Comparison of ENCODE assay signal across 28 cellular contexts in the genomic region with DNA sequence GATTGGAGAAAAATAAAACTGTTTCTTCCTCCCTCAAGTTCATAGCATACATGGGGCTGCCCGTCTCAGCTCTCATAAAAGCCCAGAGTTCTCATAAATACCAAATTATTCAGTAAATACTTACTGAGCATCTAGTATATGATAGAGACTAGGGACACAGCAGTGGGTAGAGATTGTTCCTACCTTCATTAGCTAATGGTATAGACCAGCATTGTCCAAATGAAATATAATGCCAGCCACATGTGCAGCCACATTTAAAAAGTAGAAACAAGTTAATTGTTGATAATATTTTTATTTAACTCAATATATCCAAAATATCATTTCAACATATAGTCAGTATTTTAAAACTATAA. TPM values are rescaled to one million over a fixed set of nuclear protein-coding genes. Genes with fewer than 3 reads are reported as not detected.
DNase-seq lines count a peak whose midpoint lies in the region; ATAC-seq and TF ChIP-seq lines count a peak whose summit lies in the region.
"Had no signal": no experiment of that assay in that cellular context is flagged by ENCODE, and none has a peak within 500 bp of the region (broad histone marks: within the 10 kb centered on the region; RNA-seq: fewer than 3 reads in every experiment).

No MANE protein-coding gene starts in this region.

- no peaks in the 10 kb centered on the region for H3K27me3 ChIP-seq in endocrine pancreas (ENCODE audit: control insufficient read depth, insufficient read depth, low read length)
- H3K27me3 ChIP-seq: cardiac muscle cell, thyroid gland had no signal

- H3K9me3 ChIP-seq in endocrine pancreas (ENCODE audit: control insufficient read depth, low read length), result no peaks in the 10 kb centered on the region
- H3K9me3 ChIP-seq: left ventricle myocardium inferior, thyroid gland had no signal

- H3K27me3 Mint-ChIP-seq in IgD-negative memory B cell (peaks cover 35% of the 10 kb centered on the region), nephron progenitor cell (ENCODE audit: low read depth, poor library complexity) (peaks cover 11% of the 10 kb centered on the region), type B pancreatic cell (peaks cover 58% of the 10 kb centered on the region)
- peaks cover 30% of the 10 kb centered on the region for H3K27me3 Mint-ChIP-seq in activated CD4-positive, alpha-beta T cell treated with anti-CD3 and anti-CD28 coated beads for 36 hours

- H3K27ac Mint-ChIP-seq in IgD-negative memory B cell, result no peak overlapping the region
- H3K27ac Mint-ChIP-seq in nephron progenitor cell, result no peak overlapping the region
- no peak overlapping the region for H3K27ac Mint-ChIP-seq in type B pancreatic cell
- no peak overlapping the region for H3K27ac Mint-ChIP-seq in activated CD4-positive, alpha-beta T cell treated with anti-CD3 and anti-CD28 coated beads for 36 hours
- H3K27ac Mint-ChIP-seq: activated naive CD8-positive, alpha-beta T cell treated with anti-CD3 and anti-CD28 coated beads for 36 hours had no signal

- peak overlapping the region in 3 of 4 donors; percentile 10 to 86 (median 76) for H3K4me3 Mint-ChIP-seq in IgD-negative memory B cell
- peak overlapping the region; percentile 93 for H3K4me3 Mint-ChIP-seq in nephron progenitor cell
- peak overlapping the region; percentile 88 for H3K4me3 Mint-ChIP-seq in type B pancreatic cell
- H3K4me3 Mint-ChIP-seq in activated CD4-positive, alpha-beta T cell treated with anti-CD3 and anti-CD28 coated beads for 36 hours, result no peak overlapping the region

- peaks cover 15 to 20% (median 16%) of the 10 kb centered on the region in 3 donors for H3K4me1 Mint-ChIP-seq in IgD-negative memory B cell
- peaks cover 56% of the 10 kb centered on the region for H3K4me1 Mint-ChIP-seq in nephron progenitor cell
- peaks cover 17% of the 10 kb centered on the region for H3K4me1 Mint-ChIP-seq in type B pancreatic cell (ENCODE audit: unreplicated experiment)
- H3K4me1 Mint-ChIP-seq in activated CD4-positive, alpha-beta T cell treated with anti-CD3 and anti-CD28 coated beads for 36 hours, result peaks cover 7% of the 10 kb centered on the region

- peaks cover 1% of the 10 kb centered on the region for H3K36me3 Mint-ChIP-seq in IgD-negative memory B cell
- H3K36me3 Mint-ChIP-seq in nephron progenitor cell (ENCODE audit: low read depth), result peaks cover 11% of the 10 kb centered on the region
- no peaks in the 10 kb centered on the region for H3K36me3 Mint-ChIP-seq in type B pancreatic cell
- H3K36me3 Mint-ChIP-seq in activated CD4-positive, alpha-beta T cell treated with anti-CD3 and anti-CD28 coated beads for 36 hours (ENCODE audit: low read depth), result no peaks in the 10 kb centered on the region
- H3K36me3 Mint-ChIP-seq: activated naive CD8-positive, alpha-beta T cell treated with anti-CD3 and anti-CD28 coated beads for 36 hours had no signal

- POLR2A ChIA-PET in activated CD4-positive, alpha-beta T cell treated with anti-CD3 and anti-CD28 coated beads for 36 hours (lab: Charles Lee), result no interaction called here

- peak overlapping the region; percentile 76 for H3K4me3 ChIP-seq in endocrine pancreas (ENCODE audit: control insufficient read depth, insufficient read depth, low read length)

- H3K4me1 ChIP-seq in endocrine pancreas (ENCODE audit: control insufficient read depth, insufficient read depth, low read length), result no peaks in the 10 kb centered on the region

- H3K9me3 Mint-ChIP-seq in IgD-negative memory B cell (no peaks in the 10 kb centered on the region), nephron progenitor cell (no peaks in the 10 kb centered on the region), type B pancreatic cell (no peaks in the 10 kb centered on the region)
- H3K9me3 Mint-ChIP-seq in activated CD4-positive, alpha-beta T cell treated with anti-CD3 and anti-CD28 coated beads for 36 hours (ENCODE audit: low read depth), result no peaks in the 10 kb centered on the region
- H3K9me3 Mint-ChIP-seq: activated CD4-positive, alpha-beta T cell treated with anti-CD3 and anti-CD28 coated beads, Interleukin-2, amount 10 ng/mL, durations not matched to agents 24 days and 14 days; activated naive CD8-positive, alpha-beta T cell treated with anti-CD3 and anti-CD28 coated beads for 36 hours; stimulated activated naive CD8-positive, alpha-beta T cell treated with anti-CD3 and anti-CD28 coated beads, Interleukin-15, amount 100 ng/mL, for 72 hours had no signal

- no peak for ATAC-seq in activated CD4-positive, alpha-beta T cell treated with anti-CD3 and anti-CD28 coated beads for 36 hours
- ATAC-seq: stimulated activated naive CD8-positive, alpha-beta T cell treated with anti-CD3 and anti-CD28 coated beads, Interleukin-15, amount 100 ng/mL, for 72 hours had no signal

- TF ChIP-seq CTCF in nephron progenitor cell (IDR thresholded peaks at IDR 0.05) (no peak), type B pancreatic cell (conservative IDR thresholded peaks at IDR 0.05) (no peak)

- intact Hi-C loops in activated CD4-positive, alpha-beta T cell treated with anti-CD3 and anti-CD28 coated beads for 36 hours (cut with DNase I, micrococcal nuclease), result no loop called here

- no peaks in the 10 kb centered on the region for H3K36me3 ChIP-seq in endocrine pancreas (ENCODE audit: control insufficient read depth, insufficient read depth, low read length)
- H3K36me3 ChIP-seq: cardiac muscle cell, left ventricle myocardium inferior, thyroid gland had no signal

- no peak overlapping the region for H3K9ac ChIP-seq in endocrine pancreas (ENCODE audit: control insufficient read depth, insufficient read depth, low read length)

- DNase-seq in nephron progenitor cell (no peak), type B pancreatic cell (ENCODE audit: extremely low spot score, unreplicated experiment) (no peak), NCI-H1092 (lab: John Stamatoyannopoulos, UW) (no peak), HPDE6-E6E7 (ENCODE audit: extremely low spot score) (no peak)
- DNase-seq in activated CD4-positive, alpha-beta T cell treated with anti-CD3 and anti-CD28 coated beads for 36 hours, result no peak
- DNase-seq: activated CD4-positive, alpha-beta T cell treated with anti-CD3 and anti-CD28 coated beads, Interleukin-2, amount 10 ng/mL, durations not matched to agents 24 days and 14 days; activated effector memory CD4-positive, alpha-beta T cell treated with anti-CD3 and anti-CD28 coated beads, Interleukin-2, amount 50 U/mL, for 16 hours; activated naive CD8-positive, alpha-beta T cell treated with anti-CD3 and anti-CD28 coated beads for 36 hours; activated T-cell treated with anti-CD3 and anti-CD28 coated beads, Interleukin-2, amount 50 U/mL, for 1 hour; aorta; effector memory CD4-positive, alpha-beta T cell; erythroblast; GF-D8; left ventricle myocardium inferior; mesendoderm; NCI-H1694; NCI-H446 treated with DMSO at 0.1 percent for 48 hours; stimulated activated naive CD8-positive, alpha-beta T cell treated with anti-CD3 and anti-CD28 coated beads, Interleukin-15, amount 100 ng/mL, for 72 hours; thyroid gland; WERI-Rb-1 had no signal

- CTCF ChIA-PET in activated CD4-positive, alpha-beta T cell treated with anti-CD3 and anti-CD28 coated beads for 36 hours (lab: Charles Lee), result interaction anchor here (0.8 to 2.8 kb wide), 7 partner anchors 11 to 237 kb away, joined by 3 to 9 read pairs (median 3); no protein-coding TSS in a partner anchor

RNA-seq across cellular contexts. Expression of gene TTLL9, which starts 1.1 kb away (rescaled TPM):
- not detected for polyA plus RNA-seq in IgD-negative memory B cell
- total RNA-seq in type B pancreatic cell (ENCODE audit: low replicate concordance), result 0.17 and 3.4 TPM in 2 replicates
- not detected for total RNA-seq in activated CD4-positive, alpha-beta T cell treated with anti-CD3 and anti-CD28 coated beads for 36 hours
- total RNA-seq: activated CD4-positive, alpha-beta T cell treated with anti-CD3 and anti-CD28 coated beads, Interleukin-2, amount 10 ng/mL, durations not matched to agents 24 days and 14 days; activated CD8-positive, alpha-beta memory T cell treated with anti-CD3 and anti-CD28 coated beads for 36 hours; activated naive CD8-positive, alpha-beta T cell treated with anti-CD3 and anti-CD28 coated beads for 36 hours; LHCN-M2; RPMI7951 had no signal
- polyA plus RNA-seq: AG04450, keratinocyte had no signal

RNA-seq across cellular contexts. Expression of gene DUSP15, which starts 1.3 kb away (rescaled TPM):
- not detected for polyA plus RNA-seq in IgD-negative memory B cell
- total RNA-seq in type B pancreatic cell (ENCODE audit: low replicate concordance), result 3.0 and 9.1 TPM in 2 replicates
- not detected for total RNA-seq in activated CD4-positive, alpha-beta T cell treated with anti-CD3 and anti-CD28 coated beads for 36 hours
- total RNA-seq: activated CD4-positive, alpha-beta T cell treated with anti-CD3 and anti-CD28 coated beads, Interleukin-2, amount 10 ng/mL, durations not matched to agents 24 days and 14 days; activated CD8-positive, alpha-beta memory T cell treated with anti-CD3 and anti-CD28 coated beads for 36 hours; activated naive CD8-positive, alpha-beta T cell treated with anti-CD3 and anti-CD28 coated beads for 36 hours; RPMI7951 had no signal
- polyA plus RNA-seq: AG04450, keratinocyte had no signal

RNA-seq across cellular contexts. Expression of gene FOXS1, which starts 26.2 kb away (rescaled TPM):
- not detected for polyA plus RNA-seq in IgD-negative memory B cell
- 0.22 TPM in 1 of 2 replicates, not detected in the other for total RNA-seq in type B pancreatic cell (ENCODE audit: low replicate concordance)
- total RNA-seq in activated CD4-positive, alpha-beta T cell treated with anti-CD3 and anti-CD28 coated beads for 36 hours, result not detected
- total RNA-seq: activated CD4-positive, alpha-beta T cell treated with anti-CD3 and anti-CD28 coated beads, Interleukin-2, amount 10 ng/mL, durations not matched to agents 24 days and 14 days; activated CD8-positive, alpha-beta memory T cell treated with anti-CD3 and anti-CD28 coated beads for 36 hours; activated naive CD8-positive, alpha-beta T cell treated with anti-CD3 and anti-CD28 coated beads for 36 hours; LHCN-M2 had no signal
- polyA plus RNA-seq: AG04450, keratinocyte had no signal

RNA-seq across cellular contexts. Expression of gene MYLK2, which starts 52.4 kb away (rescaled TPM):
- polyA plus RNA-seq in IgD-negative memory B cell, result not detected
- 0.21 and 0.77 TPM in 2 replicates for total RNA-seq in type B pancreatic cell (ENCODE audit: low replicate concordance)
- total RNA-seq in activated CD4-positive, alpha-beta T cell treated with anti-CD3 and anti-CD28 coated beads for 36 hours, result under 1 TPM; 0.39 TPM
- polyA plus RNA-seq: AG04450, cardiac muscle cell had no signal
